In genomic region chr22:39661842-39662676, GRCh38 we compare ENCODE assay signal across 8 cellular contexts.
DNase-seq lines count a peak whose midpoint lies in the region; ATAC-seq lines count a peak whose summit lies in the region.

No MANE protein-coding gene starts in this region.

- WGBS in aorta, 2 donors: 2 to 4% methylated on average over 52 to 77 of the region's 77 CpGs

- no peaks in the 10 kb centered on the region for H3K36me3 ChIP-seq in aorta (ENCODE audit: control insufficient read depth in 1 of 2, insufficient read depth in 2 of 2, low read length in 1 of 2)

- no peak for ATAC-seq in HG02852 (IDR thresholded peaks at IDR 0.05; ENCODE audit: unreplicated experiment)
- no peak for ATAC-seq in aorta (ENCODE audit: low FRiP score)

- no peaks in the 10 kb centered on the region for H3K4me1 ChIP-seq in aorta (ENCODE audit: control insufficient read depth in 1 of 2, insufficient read depth in 2 of 2, low read length in 2 of 2)

- H3K9me3 ChIP-seq in aorta (ENCODE audit: control insufficient read depth, low read length): no peaks in the 10 kb centered on the region

- DNase-seq in COLO668 (lab: John Stamatoyannopoulos, UW; ENCODE audit: unreplicated experiment) (peak; percentile 66), GDM1 (lab: John Stamatoyannopoulos, UW) (no peak), aorta (no peak), D341Med (ENCODE audit: low spot score) (no peak)
- DNase-seq in activated CD4-positive, CD25-positive, alpha-beta regulatory T cell treated with anti-CD3 and anti-CD28 coated beads, Interleukin-2, amount 50 U/mL, for 16 hours (ENCODE audit: low read depth, low spot score): peak; percentile 65
- DNase-seq in central memory CD4-positive, alpha-beta T cell: peak; percentile 82
- peak; percentile 70 for DNase-seq in stimulated activated CD4-positive, alpha-beta T cell treated with anti-CD3 and anti-CD28 coated beads, Interleukin-12 subunit alpha, Interleukin-12 subunit beta, amount 100 ng/mL, for 4 hours

- no peak overlapping the region for H3K27ac ChIP-seq in aorta (ENCODE audit: low read depth in 1 of 2, low read length in 2 of 2)

- H3K27me3 ChIP-seq in aorta (ENCODE audit: control insufficient read depth in 1 of 2, insufficient read depth in 2 of 2, low read length in 1 of 2): no peaks in the 10 kb centered on the region

- H3K4me3 ChIP-seq in aorta (ENCODE audit: low read length in 2 of 2): no peak overlapping the region

- intact Hi-C loops in aorta (cut with DNase I): no loop called here

Comparison
In these comparisons a context has a peak if more than half of its experiments do, and no peak if none do; other contexts are left out.
1. DNase-seq: peak in COLO668 (single experiment), activated CD4-positive, CD25-positive, alpha-beta regulatory T cell treated with anti-CD3 and anti-CD28 coated beads, Interleukin-2, amount 50 U/mL, for 16 hours (single experiment), central memory CD4-positive, alpha-beta T cell (single experiment) and stimulated activated CD4-positive, alpha-beta T cell treated with anti-CD3 and anti-CD28 coated beads, Interleukin-12 subunit alpha, Interleukin-12 subunit beta, amount 100 ng/mL, for 4 hours (single experiment); none in GDM1 (single experiment), aorta (0 of 2) and D341Med (single experiment).